Comparison of ENCODE assay signal across 1 cellular context in the genomic region with DNA sequence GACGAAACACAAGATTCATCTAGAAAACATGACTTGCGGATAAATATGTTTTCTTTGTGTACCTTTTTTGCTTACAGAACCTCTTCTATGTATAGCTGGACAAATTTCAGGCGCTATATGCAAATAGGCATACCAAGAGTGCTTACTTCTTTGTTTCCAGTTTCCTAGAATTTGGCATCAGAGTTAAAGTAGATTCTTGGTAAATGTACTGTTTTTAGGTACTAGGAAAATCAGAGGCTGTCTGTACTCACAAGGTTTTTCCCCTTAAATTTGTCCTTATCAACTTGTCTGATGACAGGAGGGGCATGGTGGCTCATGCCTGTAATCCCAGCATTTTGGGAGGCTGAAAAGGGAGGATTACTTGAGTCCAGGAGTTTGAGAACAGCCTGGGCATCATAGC.
TF ChIP-seq lines count a peak whose summit lies in the region.

No MANE protein-coding gene starts in this region.

TF ChIP-seq in GM12878, 131 proteins besides CTCF, POLR2A, EP300 and RAD21 (continued from another document):
- TF ChIP-seq, protein P1, sequence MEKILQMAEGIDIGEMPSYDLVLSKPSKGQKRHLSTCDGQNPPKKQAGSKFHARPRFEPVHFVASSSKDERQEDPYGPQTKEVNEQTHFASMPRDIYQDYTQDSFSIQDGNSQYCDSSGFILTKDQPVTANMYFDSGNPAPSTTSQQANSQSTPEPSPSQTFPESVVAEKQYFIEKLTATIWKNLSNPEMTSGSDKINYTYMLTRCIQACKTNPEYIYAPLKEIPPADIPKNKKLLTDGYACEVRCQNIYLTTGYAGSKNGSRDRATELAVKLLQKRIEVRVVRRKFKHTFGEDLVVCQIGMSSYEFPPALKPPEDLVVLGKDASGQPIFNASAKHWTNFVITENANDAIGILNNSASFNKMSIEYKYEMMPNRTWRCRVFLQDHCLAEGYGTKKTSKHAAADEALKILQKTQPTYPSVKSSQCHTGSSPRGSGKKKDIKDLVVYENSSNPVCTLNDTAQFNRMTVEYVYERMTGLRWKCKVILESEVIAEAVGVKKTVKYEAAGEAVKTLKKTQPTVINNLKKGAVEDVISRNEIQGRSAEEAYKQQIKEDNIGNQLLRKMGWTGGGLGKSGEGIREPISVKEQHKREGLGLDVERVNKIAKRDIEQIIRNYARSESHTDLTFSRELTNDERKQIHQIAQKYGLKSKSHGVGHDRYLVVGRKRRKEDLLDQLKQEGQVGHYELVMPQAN (conservative IDR thresholded peaks at IDR 0.05): no peak
- TF ChIP-seq FOS (IDR thresholded peaks at IDR 0.05; ENCODE audit: borderline replicate concordance, extremely low read depth, insufficient read length) (no peak), PML (IDR thresholded peaks at IDR 0.05; ENCODE audit: low read length) (no peak), SP1 (IDR thresholded peaks at IDR 0.05; ENCODE audit: low read depth, low read length) (no peak), POLR2AphosphoS5 (IDR thresholded peaks at IDR 0.05; ENCODE audit: low read length) (no peak), BHLHE40 (IDR thresholded peaks at IDR 0.05; ENCODE audit: borderline replicate concordance in 1 of 2, low read depth in 2 of 2, low read length in 1 of 2) (no peak), SREBF1 (IDR thresholded peaks at IDR 0.05; ENCODE audit: low read length) (no peak), NBN (IDR thresholded peaks at IDR 0.05) (no peak), ETV6 (conservative IDR thresholded peaks at IDR 0.05 in 1 of 2, IDR thresholded peaks at IDR 0.05 in 1 of 2; ENCODE audit: borderline replicate concordance in 1 of 2, low read depth in 1 of 2) (no peak), GATAD2B (conservative IDR thresholded peaks at IDR 0.05; ENCODE audit: low read depth) (no peak), ZNF24 (IDR thresholded peaks at IDR 0.05) (no peak), ZNF217 (IDR thresholded peaks at IDR 0.05) (no peak), CREM (IDR thresholded peaks at IDR 0.05; ENCODE audit: low read depth) (no peak)
- TF ChIP-seq, protein P2, sequence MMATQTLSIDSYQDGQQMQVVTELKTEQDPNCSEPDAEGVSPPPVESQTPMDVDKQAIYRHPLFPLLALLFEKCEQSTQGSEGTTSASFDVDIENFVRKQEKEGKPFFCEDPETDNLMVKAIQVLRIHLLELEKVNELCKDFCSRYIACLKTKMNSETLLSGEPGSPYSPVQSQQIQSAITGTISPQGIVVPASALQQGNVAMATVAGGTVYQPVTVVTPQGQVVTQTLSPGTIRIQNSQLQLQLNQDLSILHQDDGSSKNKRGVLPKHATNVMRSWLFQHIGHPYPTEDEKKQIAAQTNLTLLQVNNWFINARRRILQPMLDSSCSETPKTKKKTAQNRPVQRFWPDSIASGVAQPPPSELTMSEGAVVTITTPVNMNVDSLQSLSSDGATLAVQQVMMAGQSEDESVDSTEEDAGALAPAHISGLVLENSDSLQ (IDR thresholded peaks at IDR 0.05): no peak
- TF ChIP-seq, protein P3, sequence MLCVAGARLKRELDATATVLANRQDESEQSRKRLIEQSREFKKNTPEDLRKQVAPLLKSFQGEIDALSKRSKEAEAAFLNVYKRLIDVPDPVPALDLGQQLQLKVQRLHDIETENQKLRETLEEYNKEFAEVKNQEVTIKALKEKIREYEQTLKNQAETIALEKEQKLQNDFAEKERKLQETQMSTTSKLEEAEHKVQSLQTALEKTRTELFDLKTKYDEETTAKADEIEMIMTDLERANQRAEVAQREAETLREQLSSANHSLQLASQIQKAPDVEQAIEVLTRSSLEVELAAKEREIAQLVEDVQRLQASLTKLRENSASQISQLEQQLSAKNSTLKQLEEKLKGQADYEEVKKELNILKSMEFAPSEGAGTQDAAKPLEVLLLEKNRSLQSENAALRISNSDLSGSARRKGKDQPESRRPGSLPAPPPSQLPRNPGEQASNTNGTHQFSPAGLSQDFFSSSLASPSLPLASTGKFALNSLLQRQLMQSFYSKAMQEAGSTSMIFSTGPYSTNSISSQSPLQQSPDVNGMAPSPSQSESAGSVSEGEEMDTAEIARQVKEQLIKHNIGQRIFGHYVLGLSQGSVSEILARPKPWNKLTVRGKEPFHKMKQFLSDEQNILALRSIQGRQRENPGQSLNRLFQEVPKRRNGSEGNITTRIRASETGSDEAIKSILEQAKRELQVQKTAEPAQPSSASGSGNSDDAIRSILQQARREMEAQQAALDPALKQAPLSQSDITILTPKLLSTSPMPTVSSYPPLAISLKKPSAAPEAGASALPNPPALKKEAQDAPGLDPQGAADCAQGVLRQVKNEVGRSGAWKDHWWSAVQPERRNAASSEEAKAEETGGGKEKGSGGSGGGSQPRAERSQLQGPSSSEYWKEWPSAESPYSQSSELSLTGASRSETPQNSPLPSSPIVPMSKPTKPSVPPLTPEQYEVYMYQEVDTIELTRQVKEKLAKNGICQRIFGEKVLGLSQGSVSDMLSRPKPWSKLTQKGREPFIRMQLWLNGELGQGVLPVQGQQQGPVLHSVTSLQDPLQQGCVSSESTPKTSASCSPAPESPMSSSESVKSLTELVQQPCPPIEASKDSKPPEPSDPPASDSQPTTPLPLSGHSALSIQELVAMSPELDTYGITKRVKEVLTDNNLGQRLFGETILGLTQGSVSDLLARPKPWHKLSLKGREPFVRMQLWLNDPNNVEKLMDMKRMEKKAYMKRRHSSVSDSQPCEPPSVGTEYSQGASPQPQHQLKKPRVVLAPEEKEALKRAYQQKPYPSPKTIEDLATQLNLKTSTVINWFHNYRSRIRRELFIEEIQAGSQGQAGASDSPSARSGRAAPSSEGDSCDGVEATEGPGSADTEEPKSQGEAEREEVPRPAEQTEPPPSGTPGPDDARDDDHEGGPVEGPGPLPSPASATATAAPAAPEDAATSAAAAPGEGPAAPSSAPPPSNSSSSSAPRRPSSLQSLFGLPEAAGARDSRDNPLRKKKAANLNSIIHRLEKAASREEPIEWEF (IDR thresholded peaks at IDR 0.05; ENCODE audit: insufficient replicate concordance, low read depth, low read length): no peak
- TF ChIP-seq, protein P4, sequence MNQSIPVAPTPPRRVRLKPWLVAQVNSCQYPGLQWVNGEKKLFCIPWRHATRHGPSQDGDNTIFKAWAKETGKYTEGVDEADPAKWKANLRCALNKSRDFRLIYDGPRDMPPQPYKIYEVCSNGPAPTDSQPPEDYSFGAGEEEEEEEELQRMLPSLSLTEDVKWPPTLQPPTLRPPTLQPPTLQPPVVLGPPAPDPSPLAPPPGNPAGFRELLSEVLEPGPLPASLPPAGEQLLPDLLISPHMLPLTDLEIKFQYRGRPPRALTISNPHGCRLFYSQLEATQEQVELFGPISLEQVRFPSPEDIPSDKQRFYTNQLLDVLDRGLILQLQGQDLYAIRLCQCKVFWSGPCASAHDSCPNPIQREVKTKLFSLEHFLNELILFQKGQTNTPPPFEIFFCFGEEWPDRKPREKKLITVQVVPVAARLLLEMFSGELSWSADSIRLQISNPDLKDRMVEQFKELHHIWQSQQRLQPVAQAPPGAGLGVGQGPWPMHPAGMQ (IDR thresholded peaks at IDR 0.05; ENCODE audit: borderline replicate concordance): no peak
- TF ChIP-seq, protein P5, sequence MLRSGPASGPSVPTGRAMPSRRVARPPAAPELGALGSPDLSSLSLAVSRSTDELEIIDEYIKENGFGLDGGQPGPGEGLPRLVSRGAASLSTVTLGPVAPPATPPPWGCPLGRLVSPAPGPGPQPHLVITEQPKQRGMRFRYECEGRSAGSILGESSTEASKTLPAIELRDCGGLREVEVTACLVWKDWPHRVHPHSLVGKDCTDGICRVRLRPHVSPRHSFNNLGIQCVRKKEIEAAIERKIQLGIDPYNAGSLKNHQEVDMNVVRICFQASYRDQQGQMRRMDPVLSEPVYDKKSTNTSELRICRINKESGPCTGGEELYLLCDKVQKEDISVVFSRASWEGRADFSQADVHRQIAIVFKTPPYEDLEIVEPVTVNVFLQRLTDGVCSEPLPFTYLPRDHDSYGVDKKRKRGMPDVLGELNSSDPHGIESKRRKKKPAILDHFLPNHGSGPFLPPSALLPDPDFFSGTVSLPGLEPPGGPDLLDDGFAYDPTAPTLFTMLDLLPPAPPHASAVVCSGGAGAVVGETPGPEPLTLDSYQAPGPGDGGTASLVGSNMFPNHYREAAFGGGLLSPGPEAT (IDR thresholded peaks at IDR 0.05; ENCODE audit: low read depth): no peak
